Comparison of ENCODE assay signal across 1 cellular context in genomic region chr17:55286681-55287589, GRCh38.
TF ChIP-seq lines count a peak whose summit lies in the region.

No MANE protein-coding gene starts in this region.

TF ChIP-seq in HepG2, 621 proteins besides CTCF, POLR2A, EP300 and RAD21 (continued from another document and continues in another):
- no peak for TF ChIP-seq ZNF704 (CRISPR knock-in tag; IDR thresholded peaks at IDR 0.05; ENCODE audit: borderline replicate concordance)
- TF ChIP-seq PHF8 (CRISPR knock-in tag; IDR thresholded peaks at IDR 0.05), result no peak
- TF ChIP-seq ZSCAN12 (CRISPR knock-in tag; IDR thresholded peaks at IDR 0.05), result peak; percentile 29; the same call in 1 of the 2 replicates
- TF ChIP-seq ZNF292 (CRISPR knock-in tag; IDR thresholded peaks at IDR 0.05; ENCODE audit: borderline replicate concordance, low read depth), result peak; percentile 81; the same call in 1 of the 2 replicates
- peak; percentile 58; the same call in 1 of the 2 replicates for TF ChIP-seq ZBTB2 (CRISPR knock-in tag; IDR thresholded peaks at IDR 0.05; ENCODE audit: low read depth)
- peak; percentile 36; the same call in 1 of the 2 replicates for TF ChIP-seq SPEN (CRISPR knock-in tag; IDR thresholded peaks at IDR 0.05; ENCODE audit: low read depth)
- TF ChIP-seq ZMYM2 (CRISPR knock-in tag; IDR thresholded peaks at IDR 0.05), result no peak
- TF ChIP-seq HBP1 (CRISPR knock-in tag; IDR thresholded peaks at IDR 0.05; ENCODE audit: low read depth), result peak; percentile 82; the same call in 1 of the 2 replicates
- TF ChIP-seq ETV5 (CRISPR knock-in tag; IDR thresholded peaks at IDR 0.05; ENCODE audit: borderline replicate concordance), result peak; percentile 95
- TF ChIP-seq BCL3 (CRISPR knock-in tag; IDR thresholded peaks at IDR 0.05), result no peak
- TF ChIP-seq HMG20A (CRISPR knock-in tag; IDR thresholded peaks at IDR 0.05; ENCODE audit: borderline replicate concordance), result peak; percentile 98
- TF ChIP-seq ATF1 (CRISPR knock-in tag; IDR thresholded peaks at IDR 0.05), result peak; percentile 83
- peak; percentile 26; the same call in 1 of the 2 replicates for TF ChIP-seq MYPOP (CRISPR knock-in tag; IDR thresholded peaks at IDR 0.05)
- peak; percentile 37; the same call in 1 of the 2 replicates for TF ChIP-seq KLF11 (CRISPR knock-in tag; IDR thresholded peaks at IDR 0.05)
- no peak for TF ChIP-seq ZNF253 (CRISPR knock-in tag; IDR thresholded peaks at IDR 0.05; ENCODE audit: borderline replicate concordance)
- 0 out of 2 replicates have a peak, but pooled peaks have one; percentile 64 for TF ChIP-seq MBNL3 (CRISPR knock-in tag; conservative IDR thresholded peaks at IDR 0.05)
- TF ChIP-seq FOSL1 (CRISPR knock-in tag; IDR thresholded peaks at IDR 0.05; ENCODE audit: borderline replicate concordance), result peak; percentile 98
- TF ChIP-seq TFDP2 (CRISPR knock-in tag; IDR thresholded peaks at IDR 0.05), result peak; percentile 73; the same call in 1 of the 2 replicates
- TF ChIP-seq ZBTB39 (CRISPR knock-in tag; IDR thresholded peaks at IDR 0.05), result peak; percentile 99
- TF ChIP-seq ZFP1 (CRISPR knock-in tag; IDR thresholded peaks at IDR 0.05), result peak; percentile 92; the same call in 1 of the 2 replicates
- TF ChIP-seq ZBTB1 (CRISPR knock-in tag; IDR thresholded peaks at IDR 0.05; ENCODE audit: borderline replicate concordance), result no peak
- peak; percentile 19; the same call in 1 of the 2 replicates for TF ChIP-seq ZNF747 (CRISPR knock-in tag; IDR thresholded peaks at IDR 0.05; ENCODE audit: borderline replicate concordance)
- no peak for TF ChIP-seq PTBP1 (IDR thresholded peaks at IDR 0.05; ENCODE audit: low read depth, low read length, poor library complexity, severe bottlenecking)
- peak; percentile 94 for TF ChIP-seq IRF2 (CRISPR knock-in tag; IDR thresholded peaks at IDR 0.05)
- no peak; the same call in 1 of the 2 replicates for TF ChIP-seq HOXA7 (CRISPR knock-in tag; IDR thresholded peaks at IDR 0.05)
- TF ChIP-seq PCBP1 (IDR thresholded peaks at IDR 0.05; ENCODE audit: borderline replicate concordance, low read depth, low read length), result no peak
- TF ChIP-seq MAFG (CRISPR knock-in tag; IDR thresholded peaks at IDR 0.05), result no peak
- 0 out of 2 replicates have a peak, but pooled peaks have one; percentile 45 for TF ChIP-seq POLR2AphosphoS2 (IDR thresholded peaks at IDR 0.05; ENCODE audit: low read depth, low read length)
- no peak for TF ChIP-seq ZNF543 (CRISPR knock-in tag; IDR thresholded peaks at IDR 0.05)
- peak; percentile 95 for TF ChIP-seq ZNF710 (CRISPR knock-in tag; IDR thresholded peaks at IDR 0.05; ENCODE audit: borderline replicate concordance)
- TF ChIP-seq NCOA5 (CRISPR knock-in tag; IDR thresholded peaks at IDR 0.05), result peak; percentile 70; the same call in 1 of the 2 replicates
- TF ChIP-seq MED8 (CRISPR knock-in tag; IDR thresholded peaks at IDR 0.05; ENCODE audit: insufficient replicate concordance), result peak; percentile 99
- TF ChIP-seq HOXD1 (CRISPR knock-in tag; IDR thresholded peaks at IDR 0.05), result peak; percentile 98
- no peak for TF ChIP-seq ZNF670 (CRISPR knock-in tag; IDR thresholded peaks at IDR 0.05; ENCODE audit: borderline replicate concordance)
- peak; percentile 58 for TF ChIP-seq XRCC5 (optimal IDR thresholded peaks at IDR 0.05; ENCODE audit: low read length)
- peak; percentile 73 for TF ChIP-seq ZNF3 (CRISPR knock-in tag; IDR thresholded peaks at IDR 0.05)
- peak; percentile 19; the same call in 1 of the 2 replicates for TF ChIP-seq CHD2 (IDR thresholded peaks at IDR 0.05; ENCODE audit: low read depth, low read length)
- peak; percentile 91 for TF ChIP-seq PHF21A (CRISPR knock-in tag; IDR thresholded peaks at IDR 0.05)
- TF ChIP-seq TAF15 (IDR thresholded peaks at IDR 0.05; ENCODE audit: low read depth, low read length, poor library complexity, severe bottlenecking), result no peak
- no peak for TF ChIP-seq ZNF101 (CRISPR knock-in tag; IDR thresholded peaks at IDR 0.05; ENCODE audit: borderline replicate concordance, low read depth)
- peak; percentile 87 for TF ChIP-seq ZNF639 (CRISPR knock-in tag; conservative IDR thresholded peaks at IDR 0.05)
- TF ChIP-seq ZFP62 (CRISPR knock-in tag; IDR thresholded peaks at IDR 0.05), result 0 out of 2 replicates have a peak, but pooled peaks have one; percentile 33
- peak; percentile 52; the same call in 1 of the 2 replicates for TF ChIP-seq GMEB1 (CRISPR knock-in tag; IDR thresholded peaks at IDR 0.05; ENCODE audit: borderline replicate concordance)
- TF ChIP-seq ZNF737 (CRISPR knock-in tag; IDR thresholded peaks at IDR 0.05; ENCODE audit: borderline replicate concordance), result no peak
- TF ChIP-seq ZSCAN25 (CRISPR knock-in tag; IDR thresholded peaks at IDR 0.05), result peak; percentile 99
- TF ChIP-seq SNAPC5 (CRISPR knock-in tag; IDR thresholded peaks at IDR 0.05; ENCODE audit: borderline replicate concordance), result peak; percentile 90; the same call in 1 of the 2 replicates
- TF ChIP-seq ZNF260 (CRISPR knock-in tag; IDR thresholded peaks at IDR 0.05; ENCODE audit: borderline replicate concordance, low read depth), result no peak
- TF ChIP-seq ARNTL (CRISPR knock-in tag; IDR thresholded peaks at IDR 0.05), result peak; percentile 99
- TF ChIP-seq ONECUT2 (CRISPR knock-in tag; IDR thresholded peaks at IDR 0.05), result peak; percentile 91
- TF ChIP-seq CBFB (CRISPR knock-in tag; IDR thresholded peaks at IDR 0.05), result peak; percentile 66; the same call in 1 of the 2 replicates
- TF ChIP-seq ELF3 (CRISPR knock-in tag; IDR thresholded peaks at IDR 0.05), result peak; percentile 96
- peak; percentile 59; the same call in 1 of the 2 replicates for TF ChIP-seq KAT7 (CRISPR knock-in tag; IDR thresholded peaks at IDR 0.05; ENCODE audit: borderline replicate concordance)
